Comparison of ENCODE assay signal across 1 cellular context in the genomic region with DNA sequence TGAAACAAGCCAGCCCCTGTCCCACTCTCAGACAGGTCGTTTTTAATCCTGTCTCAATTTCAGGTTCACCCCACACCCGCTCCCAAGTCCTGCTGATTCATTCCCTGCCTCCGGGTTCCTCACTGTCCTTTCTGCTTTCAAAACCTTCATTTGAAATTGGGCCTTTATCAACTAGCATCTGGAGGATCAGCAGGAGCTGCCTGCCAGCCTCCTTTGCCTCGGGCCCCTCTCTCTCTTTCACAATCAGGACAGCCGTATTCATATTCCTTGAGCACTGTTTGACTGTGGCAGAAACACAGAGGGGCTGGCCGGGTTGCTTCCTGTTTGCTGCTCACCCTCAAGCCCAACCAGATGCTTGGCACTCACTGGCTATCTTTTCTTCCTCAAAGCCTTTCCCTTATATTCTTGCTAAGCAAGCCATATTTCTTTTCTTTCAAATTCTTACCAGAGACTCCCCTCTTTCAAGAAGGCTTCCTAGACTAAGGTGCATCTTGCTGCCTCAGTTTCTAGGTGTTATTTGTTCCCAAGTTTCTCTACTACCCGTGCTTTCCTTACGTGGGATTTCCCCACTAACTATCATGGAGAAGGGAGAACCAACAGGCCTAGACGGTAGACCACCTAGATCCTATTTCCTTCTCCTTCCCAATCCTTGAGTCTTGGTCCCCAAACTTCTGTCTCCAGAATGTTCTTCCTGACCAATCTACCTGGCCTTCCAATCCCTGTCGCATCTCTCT.
TF ChIP-seq lines count a peak whose summit lies in the region.

No MANE protein-coding gene starts in this region.

TF ChIP-seq in GM12878, 131 proteins besides CTCF, POLR2A, EP300 and RAD21:
- TF ChIP-seq POU2F2 (IDR thresholded peaks at IDR 0.05; ENCODE audit: borderline replicate concordance, low read depth, low read length) (no peak), SREBF2 (IDR thresholded peaks at IDR 0.05; ENCODE audit: low read length) (no peak), ZNF24 (IDR thresholded peaks at IDR 0.05) (no peak), RFX5 (IDR thresholded peaks at IDR 0.05; ENCODE audit: low read depth, low read length) (no peak)
TF ChIP-seq in GM12878: peak in this region for 0.
